In genomic region chr7:100100420-100101015, GRCh38 we compare ENCODE assay signal across 1 cellular context.
TF ChIP-seq lines count a peak whose summit lies in the region.

No MANE protein-coding gene starts in this region.

TF ChIP-seq in IMR-90, 13 proteins besides CTCF, POLR2A, EP300 and RAD21:
- TF ChIP-seq MAZ (IDR thresholded peaks at IDR 0.05; ENCODE audit: borderline replicate concordance, low read depth, low read length) (peak; percentile 89), SMC3 (IDR thresholded peaks at IDR 0.05; ENCODE audit: low read depth, low read length) (no peak), FOS (IDR thresholded peaks at IDR 0.05; ENCODE audit: low read depth, low read length) (0 out of 2 replicates have a peak, but pooled peaks have one; percentile 2), RCOR1 (IDR thresholded peaks at IDR 0.05; ENCODE audit: insufficient replicate concordance, low read length) (peak; percentile 57), MXI1 (IDR thresholded peaks at IDR 0.05; ENCODE audit: borderline replicate concordance, low read depth, low read length) (peak; percentile 94), NFE2L2 (IDR thresholded peaks at IDR 0.05; ENCODE audit: low read depth, low read length) (no peak)
